In the genomic region with DNA sequence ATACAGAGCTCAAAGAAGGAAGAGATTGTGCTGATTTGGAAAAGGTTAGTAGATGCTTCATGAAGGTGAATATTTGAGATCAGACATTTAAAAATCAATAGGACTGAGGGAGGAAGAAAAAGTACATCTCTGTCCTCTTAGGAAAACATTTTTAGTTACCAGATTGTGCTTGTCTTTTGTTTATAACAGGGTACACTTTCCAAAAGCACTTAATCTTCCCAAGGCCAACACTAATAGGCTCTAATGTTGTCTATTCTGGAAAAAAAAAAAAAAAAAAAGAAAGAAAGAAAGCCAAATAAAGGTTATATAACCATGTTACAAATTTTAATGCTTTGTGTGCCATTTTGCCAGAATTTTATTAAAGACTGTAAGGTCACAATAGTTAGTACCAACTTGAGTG, we compare ENCODE assay signal across 8 cellular contexts. TPM values are rescaled to one million over a fixed set of nuclear protein-coding genes. Genes with fewer than 3 reads are reported as not detected.
"Had no signal": no experiment of that assay in that cellular context is flagged by ENCODE, and none has a peak within 500 bp of the region (broad histone marks: within the 10 kb centered on the region; RNA-seq: fewer than 3 reads in every experiment).

No MANE protein-coding gene starts in this region.

- DNase-seq: GOT3, H9, HCEC 1CT, KG1 had no signal

- H3K27ac ChIP-seq: HL-60 had no signal

- H3K4me3 Mint-ChIP-seq: H9, IgD-negative memory B cell had no signal

- H3K36me3 Mint-ChIP-seq: IgD-negative memory B cell had no signal

- H3K9me3 Mint-ChIP-seq: IgD-negative memory B cell had no signal

- H3K27me3 Mint-ChIP-seq: IgD-negative memory B cell had no signal

- ATAC-seq: HepG2 had no signal

- FAIRE-seq: H54, HepG2 had no signal

- H3K4me1 Mint-ChIP-seq: IgD-negative memory B cell had no signal

- H3K27ac Mint-ChIP-seq: IgD-negative memory B cell had no signal

RNA-seq across cellular contexts. Expression of a gene that starts 45.5 kb away (rescaled TPM):
- total RNA-seq: HepG2 had no signal
- polyA plus RNA-seq: HepG2, IgD-negative memory B cell had no signal
